In genomic region chr11:42138454-42138853, GRCh38 we compare ENCODE assay signal across 3 cellular contexts.
A peak's percentile ranks its signal among the peaks of the same experiment; 100 is the strongest.
TF ChIP-seq lines count a peak whose summit lies in the region.

No MANE protein-coding gene starts in this region.

TF ChIP-seq in HepG2, 621 proteins besides CTCF, POLR2A, EP300 and RAD21:
- TF ChIP-seq MAFK (conservative IDR thresholded peaks at IDR 0.05 in 1 of 2, IDR thresholded peaks at IDR 0.05 in 1 of 2; ENCODE audit: low read length in 2 of 2) = peak; percentile 47 to 77; a peak in 3 of 4 replicates
- TF ChIP-seq ERF (CRISPR knock-in tag; IDR thresholded peaks at IDR 0.05) = no peak
- TF ChIP-seq MAFF (IDR thresholded peaks at IDR 0.05; ENCODE audit: low read depth, low read length) = peak; percentile 65
- no peak for TF ChIP-seq PPARG (CRISPR knock-in tag; conservative IDR thresholded peaks at IDR 0.05)

TF ChIP-seq in A549, 52 proteins besides CTCF, POLR2A, EP300 and RAD21:
- peak; percentile 52 for TF ChIP-seq MAFK (IDR thresholded peaks at IDR 0.05; ENCODE audit: partially characterized antibody)
- no peak for TF ChIP-seq EHMT2 (IDR thresholded peaks at IDR 0.05; ENCODE audit: low read depth)
- TF ChIP-seq FOSL2 (IDR thresholded peaks at IDR 0.05) = no peak
- TF ChIP-seq FOSL2 (CRISPR knock-in tag; IDR thresholded peaks at IDR 0.05) = no peak
- no peak for TF ChIP-seq KDM1A (IDR thresholded peaks at IDR 0.05; ENCODE audit: low read depth)
- no peak for TF ChIP-seq TP53 (CRISPR knock-in tag; IDR thresholded peaks at IDR 0.05)
- TF ChIP-seq MYC (IDR thresholded peaks at IDR 0.05; ENCODE audit: borderline replicate concordance, low read length) = no peak
- TF ChIP-seq USF2 (IDR thresholded peaks at IDR 0.05) = 0 out of 2 replicates have a peak, but pooled peaks have one; percentile 33
- TF ChIP-seq BHLHE40 (IDR thresholded peaks at IDR 0.05; ENCODE audit: low read depth, low read length) = no peak

TF ChIP-seq in K562, 482 proteins besides CTCF, POLR2A, EP300 and RAD21:
- TF ChIP-seq TFE3 (CRISPR knock-in tag; IDR thresholded peaks at IDR 0.05) (peak; percentile 24; the same call in 1 of the 2 replicates), ZNF316 (IDR thresholded peaks at IDR 0.05) (peak; percentile 31; the same call in 1 of the 2 replicates), MCM2 (IDR thresholded peaks at IDR 0.05; ENCODE audit: low read depth) (no peak)
